In genomic region chr18:63022429-63023022, GRCh38 we compare ENCODE assay signal across 10 cellular contexts.
DNase-seq lines count a peak whose midpoint lies in the region; ATAC-seq and TF ChIP-seq lines count a peak whose summit lies in the region.
"Had no signal": no experiment of that assay in that cellular context is flagged by ENCODE, and none has a peak within 500 bp of the region (broad histone marks: within the 10 kb centered on the region; RNA-seq: fewer than 3 reads in every experiment).

No MANE protein-coding gene starts in this region.

- H3K79me2 ChIP-seq in H9 (ENCODE audit: insufficient read depth, low read length) (no peaks in the 10 kb centered on the region), mammary epithelial cell (ENCODE audit: insufficient read depth, low read length) (no peaks in the 10 kb centered on the region)

- no peak overlapping the region for H3K23ac ChIP-seq in H9 (ENCODE audit: insufficient read length, low read depth, low read length)

- H3K27me3 ChIP-seq in H9 (ENCODE audit: insufficient read depth, low read length): no peaks in the 10 kb centered on the region
- H3K27me3 ChIP-seq in mammary epithelial cell (ENCODE audit: insufficient read depth, low read length): peaks cover under 1% of the 10 kb centered on the region
- H3K27me3 ChIP-seq in gastrocnemius medialis: no peaks in the 10 kb centered on the region
- H3K27me3 ChIP-seq in suprapubic skin: no peaks in the 10 kb centered on the region

- H3K9me3 ChIP-seq in H9 (ENCODE audit: control insufficient read depth, low read depth, low read length) (no peaks in the 10 kb centered on the region), mammary epithelial cell (replicated peaks; ENCODE audit: insufficient read depth, low read length) (no peaks in the 10 kb centered on the region), gastrocnemius medialis (no peaks in the 10 kb centered on the region), suprapubic skin (no peaks in the 10 kb centered on the region)

- H3K36me3 Mint-ChIP-seq in H9 (ENCODE audit: insufficient read depth in 1 of 3, low read depth in 3 of 3) (peaks cover 2 to 10% (median 9%) of the 10 kb centered on the region in 3 experiments; a peak in 6 of 7 replicates), nephron (ENCODE audit: low read depth) (peaks cover 3% of the 10 kb centered on the region)

- H3K36me3 ChIP-seq in mammary epithelial cell (ENCODE audit: insufficient read depth, low read length): no peaks in the 10 kb centered on the region
- no peaks in the 10 kb centered on the region for H3K36me3 ChIP-seq in gastrocnemius medialis
- H3K36me3 ChIP-seq in suprapubic skin: no peaks in the 10 kb centered on the region

- H3K9ac ChIP-seq in H9 (ENCODE audit: extremely low read depth, insufficient read length, low read length) (no peak overlapping the region), mammary epithelial cell (ENCODE audit: insufficient read depth, low read length) (no peak overlapping the region)

- no peak overlapping the region for H2BK15ac ChIP-seq in H9 (ENCODE audit: low read depth, low read length)

- no peak overlapping the region for H3K14ac ChIP-seq in H9 (ENCODE audit: insufficient read depth, low read length)

- no peak overlapping the region for H4K8ac ChIP-seq in H9 (replicated peaks; ENCODE audit: insufficient read length, low read depth, low read length)

- H3K79me1 ChIP-seq in H9 (ENCODE audit: insufficient read depth, low read depth, low read length, poor library complexity, severe bottlenecking): no peaks in the 10 kb centered on the region

- H2BK120ac ChIP-seq in H9 (ENCODE audit: low read depth, low read length, poor library complexity, severe bottlenecking): no peak overlapping the region

- TF ChIP-seq EP300 in suprapubic skin (IDR thresholded peaks at IDR 0.05): no peak

- no peak overlapping the region for H3K56ac ChIP-seq in H9 (ENCODE audit: insufficient read length, low read depth, low read length)

- dilution Hi-C loops in mammary epithelial cell (cut with HindIII; ENCODE audit: low sequenced_read_pairs): no loop called here

- in situ Hi-C loops in mammary epithelial cell (cut with MboI; ENCODE audit: low sequenced_read_pairs in 2 of 2) (loop anchor here in 1 of 2 donors (25.0 kb wide), 1 partner anchor 415 kb away; no protein-coding TSS in a partner anchor), gastrocnemius medialis (cut with MboI; ENCODE audit: low sequenced_read_pairs in 4 of 4) (no loop called here)

- H2AK5ac ChIP-seq in H9 (ENCODE audit: insufficient read length, low read length): no peak overlapping the region

- H2BK12ac ChIP-seq in H9 (ENCODE audit: insufficient read length, low read depth, low read length): no peak overlapping the region

- H3K9me3 Mint-ChIP-seq in H9 (peaks cover 9 to 11% of the 10 kb centered on the region in 2 experiments), nephron (peaks cover 9% of the 10 kb centered on the region)

- no peaks in the 10 kb centered on the region for H3K4me1 ChIP-seq in H9 (ENCODE audit: insufficient read depth, low read length)
- no peaks in the 10 kb centered on the region for H3K4me1 ChIP-seq in mammary epithelial cell (ENCODE audit: insufficient read depth, low read length)
- no peaks in the 10 kb centered on the region for H3K4me1 ChIP-seq in gastrocnemius medialis
- H3K4me1 ChIP-seq in suprapubic skin: no peaks in the 10 kb centered on the region
- H3K4me1 ChIP-seq: A549 had no signal

- no peak overlapping the region for H2BK5ac ChIP-seq in H9 (ENCODE audit: insufficient read length, low read length)

- no peak overlapping the region for H3K4me2 ChIP-seq in H9 (ENCODE audit: insufficient read depth, insufficient read length, low read length)
- no peak overlapping the region for H3K4me2 ChIP-seq in mammary epithelial cell (ENCODE audit: insufficient read depth, low read depth, low read length)
- H3K4me2 ChIP-seq: A549 had no signal

- no peak overlapping the region for H2BK20ac ChIP-seq in H9 (ENCODE audit: low read depth, low read length, poor library complexity, severe bottlenecking)

- no CpG with 5 or more reads among the region's 26 CpGs for WGBS in H9 (ENCODE audit: extremely low coverage, insufficient read length, low lambda C conversion rate)
- WGBS in mammary epithelial cell (ENCODE audit: low coverage, missing lambda C conversion rate): 83% methylated on average over 21 of the region's 26 CpGs
- WGBS in suprapubic skin: 79% methylated on average over 25 of the region's 26 CpGs

- H3K27ac Mint-ChIP-seq in H9 (no peak overlapping the region), nephron (no peak overlapping the region)

- H4K91ac ChIP-seq in H9 (ENCODE audit: insufficient read length, low read depth, low read length): no peak overlapping the region

- H2AFZ ChIP-seq in H9 (ENCODE audit: low read length): no peak overlapping the region
- no peak overlapping the region for H2AFZ ChIP-seq in mammary epithelial cell (ENCODE audit: low read depth, low read length)

- no peak overlapping the region for H4K5ac ChIP-seq in H9 (ENCODE audit: insufficient read length, low read depth, low read length)

- H3K4me3 ChIP-seq in mammary epithelial cell (replicated peaks in 1 of 3; ENCODE audit: insufficient read depth in 1 of 3, low read depth in 2 of 3, low read length in 3 of 3): no peak overlapping the region
- no peak overlapping the region for H3K4me3 ChIP-seq in gastrocnemius medialis
- no peak overlapping the region for H3K4me3 ChIP-seq in suprapubic skin
- H3K4me3 ChIP-seq: A549 had no signal

- DNase-seq in DMS53 (lab: John Stamatoyannopoulos, UW): peak; percentile 18
- DNase-seq in DMS53 treated with DMSO at 0.1 percent for 48 hours (lab: John Stamatoyannopoulos, UW; ENCODE audit: unreplicated experiment): no peak
- DNase-seq in H9: peak; percentile 76
- DNase-seq in mammary epithelial cell: no peak
- no peak for DNase-seq in gastrocnemius medialis
- DNase-seq in suprapubic skin (ENCODE audit: low spot score in 2 of 2): no peak
- no peak for DNase-seq in retina
- DNase-seq: NCI-H526 treated with DMSO at 0.1 percent for 48 hours had no signal

- no peak for ATAC-seq in gastrocnemius medialis

- H3K27me3 Mint-ChIP-seq in H9 (ENCODE audit: low read depth) (peaks cover 26% of the 10 kb centered on the region), nephron (ENCODE audit: low read depth) (peaks cover 20% of the 10 kb centered on the region)

- intact Hi-C loops in mammary epithelial cell (cut with micrococcal nuclease) (no loop called here), gastrocnemius medialis (cut with DNase I; ENCODE audit: low total_unique reads) (loop anchor here (10.0 kb wide), 1 partner anchor 92 kb away; no protein-coding TSS in a partner anchor)

- peak; percentile 90 for TF ChIP-seq CTCF in H9 (conservative IDR thresholded peaks at IDR 0.05)
- TF ChIP-seq CTCF in mammary epithelial cell (conservative IDR thresholded peaks at IDR 0.05 in 1 of 2, IDR thresholded peaks at IDR 0.05 in 1 of 2; ENCODE audit: extremely low read depth in 1 of 2, insufficient read depth in 1 of 2, low read depth in 1 of 2, low read length in 2 of 2): peak; percentile 25 to 37
- TF ChIP-seq CTCF in nephron (IDR thresholded peaks at IDR 0.05; ENCODE audit: unreplicated experiment in 3 of 3): peak; percentile 19 to 47 (median 42)
- TF ChIP-seq CTCF in gastrocnemius medialis (IDR thresholded peaks at IDR 0.05 in 4 of 5, conservative IDR thresholded peaks at IDR 0.05 in 1 of 5): peak in 2 of 5 experiments; percentile 26 to 31
- TF ChIP-seq CTCF in suprapubic skin (IDR thresholded peaks at IDR 0.05): peak in 1 of 2 donors; percentile 18

- no peak overlapping the region for H3K4me3 Mint-ChIP-seq in H9
- H3K4me3 Mint-ChIP-seq in nephron: no peak overlapping the region

- H3K4me1 Mint-ChIP-seq in H9: peaks cover 7% of the 10 kb centered on the region in 2 experiments; a peak in 2 of 4 replicates
- H3K4me1 Mint-ChIP-seq in nephron: no peaks in the 10 kb centered on the region

- TF ChIP-seq POLR2A in gastrocnemius medialis (IDR thresholded peaks at IDR 0.05) (no peak), suprapubic skin (IDR thresholded peaks at IDR 0.05) (no peak)

- no peak overlapping the region for H3K18ac ChIP-seq in H9 (ENCODE audit: insufficient read length, low read depth, low read length)

- no peak overlapping the region for H3T11ph ChIP-seq in H9 (ENCODE audit: low read length)

- CTCF ChIA-PET in mammary epithelial cell (lab: Charles Lee; ENCODE audit: low non-redundant PET): no interaction called here

- no peak overlapping the region for H3K4ac ChIP-seq in H9 (ENCODE audit: low read depth, low read length)

- no peak overlapping the region for H3K27ac ChIP-seq in H9 (ENCODE audit: insufficient read length, low read depth, low read length)
- no peak overlapping the region for H3K27ac ChIP-seq in mammary epithelial cell (ENCODE audit: insufficient read depth, low read depth, low read length)
- no peak overlapping the region for H3K27ac ChIP-seq in gastrocnemius medialis
- H3K27ac ChIP-seq in suprapubic skin: no peak overlapping the region
- H3K27ac ChIP-seq: A549 had no signal

- H4K20me1 ChIP-seq in H9 (ENCODE audit: control insufficient read depth, insufficient read depth, insufficient read length): no peaks in the 10 kb centered on the region
- no peaks in the 10 kb centered on the region for H4K20me1 ChIP-seq in mammary epithelial cell (ENCODE audit: insufficient read depth, low read length)

- H3K23me2 ChIP-seq in H9 (ENCODE audit: insufficient read length, low read depth, low read length, poor library complexity, severe bottlenecking): no peaks in the 10 kb centered on the region

- BruUV-seq in mammary epithelial cell (replicated peaks; lab: Mats Ljungman, UMichigan): no TSS peak

Comparison
In these comparisons a context has a peak if more than half of its experiments do, and no peak if none do; other contexts are left out.
1. DNase-seq: peak in DMS53 (single experiment) and H9 (single experiment); none in DMS53 treated with DMSO at 0.1 percent for 48 hours (single experiment), mammary epithelial cell (single experiment), gastrocnemius medialis (0 of 2), suprapubic skin (0 of 2) and retina (single experiment).